In genomic region chr2:240277807-240278522, GRCh38 we compare ENCODE assay signal across 1 cellular context.
TF ChIP-seq lines count a peak whose summit lies in the region.

No MANE protein-coding gene starts in this region.

TF ChIP-seq in IMR-90, 13 proteins besides CTCF, POLR2A, EP300 and RAD21 (continued from another document):
- TF ChIP-seq NFE2L2 (IDR thresholded peaks at IDR 0.05; ENCODE audit: low read depth, low read length) = no peak
- no peak for TF ChIP-seq MAFK (IDR thresholded peaks at IDR 0.05; ENCODE audit: low read depth, low read length)
- TF ChIP-seq USF2 (IDR thresholded peaks at IDR 0.05; ENCODE audit: low read depth, low read length) = no peak
- no peak for TF ChIP-seq CHD1 (IDR thresholded peaks at IDR 0.05; ENCODE audit: low read depth, low read length)
- no peak for TF ChIP-seq CEBPB (IDR thresholded peaks at IDR 0.05; ENCODE audit: low read depth, low read length)
- no peak for TF ChIP-seq FOS (IDR thresholded peaks at IDR 0.05; ENCODE audit: low read depth, low read length)
- no peak for TF ChIP-seq ELK1 (IDR thresholded peaks at IDR 0.05; ENCODE audit: borderline replicate concordance, low read depth, low read length)
- TF ChIP-seq RFX5 (IDR thresholded peaks at IDR 0.05; ENCODE audit: low read depth, low read length) = no peak
- no peak for TF ChIP-seq RCOR1 (IDR thresholded peaks at IDR 0.05; ENCODE audit: insufficient replicate concordance, low read length)
- TF ChIP-seq MAZ (IDR thresholded peaks at IDR 0.05; ENCODE audit: borderline replicate concordance, low read depth, low read length) = no peak
